2 cellular contexts compared by ENCODE assay signal in genomic region chr11:19200410-19201201, GRCh38.
A peak's percentile ranks its signal among the peaks of the same experiment; 100 is the strongest.
TF ChIP-seq lines count a peak whose summit lies in the region.

No MANE protein-coding gene starts in this region.

TF ChIP-seq in HEK293, 187 proteins besides CTCF, POLR2A, EP300 and RAD21 (continued from another document):
- TF ChIP-seq BCL6B (tag by site-specific recombination; IDR thresholded peaks at IDR 0.05) = no peak
- TF ChIP-seq WT1 (tag by site-specific recombination; IDR thresholded peaks at IDR 0.05) = peak; percentile 21; the same call in 1 of the 2 replicates
- no peak for TF ChIP-seq OVOL3 (tag by site-specific recombination; IDR thresholded peaks at IDR 0.05)

TF ChIP-seq in HepG2, 621 proteins besides CTCF, POLR2A, EP300 and RAD21 (continued from another document):
- TF ChIP-seq ZBTB43 (CRISPR knock-in tag; conservative IDR thresholded peaks at IDR 0.05) (no peak), HNRNPH1 (optimal IDR thresholded peaks at IDR 0.05; ENCODE audit: low read depth, low read length) (no peak), NCOA1 (CRISPR knock-in tag; IDR thresholded peaks at IDR 0.05) (no peak), MXD1 (CRISPR knock-in tag; IDR thresholded peaks at IDR 0.05) (no peak), ZNF710 (CRISPR knock-in tag; IDR thresholded peaks at IDR 0.05; ENCODE audit: borderline replicate concordance) (no peak), RORA (CRISPR knock-in tag; IDR thresholded peaks at IDR 0.05) (no peak), TCF7 (IDR thresholded peaks at IDR 0.05; ENCODE audit: low read depth) (no peak), ZNF512B (CRISPR knock-in tag; IDR thresholded peaks at IDR 0.05; ENCODE audit: borderline replicate concordance) (no peak), SKI (IDR thresholded peaks at IDR 0.05; ENCODE audit: partially characterized antibody) (no peak), CHD4 (IDR thresholded peaks at IDR 0.05; ENCODE audit: borderline replicate concordance, low read length) (no peak), PREB (CRISPR knock-in tag; IDR thresholded peaks at IDR 0.05) (no peak), SNRNP70 (IDR thresholded peaks at IDR 0.05; ENCODE audit: low read depth, low read length) (no peak), CREBL2 (CRISPR knock-in tag; IDR thresholded peaks at IDR 0.05; ENCODE audit: borderline replicate concordance) (no peak), ZNF256 (CRISPR knock-in tag; conservative IDR thresholded peaks at IDR 0.05) (no peak), TBX2 (CRISPR knock-in tag; IDR thresholded peaks at IDR 0.05; ENCODE audit: borderline replicate concordance) (no peak)
TF ChIP-seq in HepG2: peak in this region for 0.
